Comparison of ENCODE assay signal across 8 cellular contexts in the genomic region with DNA sequence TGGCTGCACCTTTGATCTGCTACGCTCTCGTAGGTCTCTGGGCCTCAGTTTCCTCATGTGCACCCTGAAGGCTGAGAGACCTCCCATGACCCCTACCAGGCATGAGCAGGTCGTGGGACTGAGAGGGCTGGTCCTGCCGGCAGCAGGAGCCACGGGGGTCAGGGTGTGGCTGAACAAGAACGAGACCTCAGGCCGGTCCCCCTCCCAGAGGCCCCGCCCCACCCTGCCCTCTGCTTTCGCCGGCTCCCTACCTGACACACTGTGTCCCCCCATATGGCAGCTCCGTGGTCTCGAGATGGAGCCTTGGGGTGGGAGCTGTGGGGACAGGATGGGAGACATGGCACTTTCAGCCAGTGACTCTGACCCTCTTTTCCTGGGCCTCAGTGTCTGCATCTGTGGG.
"Had no signal": no experiment of that assay in that cellular context is flagged by ENCODE, and none has a peak within 500 bp of the region (broad histone marks: within the 10 kb centered on the region; RNA-seq: fewer than 3 reads in every experiment).

No MANE protein-coding gene starts in this region.

- H3K4me2 ChIP-seq: GM23338 had no signal

- H2AFZ ChIP-seq: GM23338 had no signal

- FAIRE-seq: H1, H54, HTR-8/SVneo had no signal

- DNase-seq: H9, HCEC 1CT, IMR-90 had no signal

- H3K4me3 ChIP-seq: GM23338, K562 had no signal
